ENCODE assay signal across 18 cellular contexts in the genomic region with DNA sequence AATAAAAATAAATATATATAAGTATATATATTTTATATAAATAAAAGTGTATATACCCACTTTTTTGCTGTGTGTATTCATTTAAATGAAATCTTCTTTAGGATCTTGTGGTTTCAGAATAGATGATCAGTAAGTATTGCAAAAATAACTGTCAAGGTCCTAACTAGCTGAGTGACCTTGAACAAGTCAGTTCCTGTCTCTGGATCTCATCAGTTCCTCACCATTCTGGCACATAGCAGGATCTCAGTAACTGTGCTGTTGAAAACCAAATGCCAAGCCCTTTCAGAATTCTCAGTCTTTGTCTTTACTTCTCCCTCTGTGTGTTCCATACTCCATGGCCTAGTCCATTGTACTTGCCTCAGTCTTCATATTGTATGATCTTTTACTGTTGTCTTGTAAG.
DNase-seq lines count a peak whose midpoint lies in the region; ATAC-seq and TF ChIP-seq lines count a peak whose summit lies in the region.
"Had no signal": no experiment of that assay in that cellular context is flagged by ENCODE, and none has a peak within 500 bp of the region (broad histone marks: within the 10 kb centered on the region; RNA-seq: fewer than 3 reads in every experiment).

No MANE protein-coding gene starts in this region.

- CTCF ChIA-PET in activated B cell treated with CpG ODN at 0.5 μM for 24 hours (lab: Charles Lee): interaction anchor here (1.1 kb wide), 2 partner anchors 15 to 143 kb away, joined by 3 read pairs; no protein-coding TSS in a partner anchor

- peaks cover 70% of the 10 kb centered on the region for H3K4me1 Mint-ChIP-seq in activated B cell treated with CpG ODN at 0.5 μM for 24 hours
- H3K4me1 Mint-ChIP-seq in stimulated activated memory B cell treated with anti-CD40 and anti-IgM and Interleukin-4, amounts not matched to agents 10 μg/mL and 1 μg/mL and 100 μg/mL, for 72 hours: peaks cover 60% of the 10 kb centered on the region

- no peak overlapping the region for H3K4me3 ChIP-seq in NB4 (ENCODE audit: low read depth, low read length)
- H3K4me3 ChIP-seq in body of pancreas: no peak overlapping the region
- H3K4me3 ChIP-seq: MG63, Peyer's patch had no signal

- peak overlapping the region; percentile 5 for H3K27ac Mint-ChIP-seq in activated B cell treated with CpG ODN at 0.5 μM for 24 hours
- peak overlapping the region; percentile 100 for H3K27ac Mint-ChIP-seq in stimulated activated memory B cell treated with anti-CD40 and anti-IgM and Interleukin-4, amounts not matched to agents 10 μg/mL and 1 μg/mL and 100 μg/mL, for 72 hours

- H3K4me1 ChIP-seq in body of pancreas: no peaks in the 10 kb centered on the region
- H3K4me1 ChIP-seq: BE2C had no signal

- no peak overlapping the region for H3K4me3 Mint-ChIP-seq in activated B cell treated with CpG ODN at 0.5 μM for 24 hours
- H3K4me3 Mint-ChIP-seq in stimulated activated memory B cell treated with anti-CD40 and anti-IgM and Interleukin-4, amounts not matched to agents 10 μg/mL and 1 μg/mL and 100 μg/mL, for 72 hours: no peak overlapping the region

- H3K9me3 ChIP-seq in body of pancreas: no peaks in the 10 kb centered on the region
- H3K9me3 ChIP-seq: BE2C, MG63, Peyer's patch had no signal

- no peak for TF ChIP-seq CTCF in NB4 (IDR thresholded peaks at IDR 0.05; ENCODE audit: low read depth, low read length)
- no peak for TF ChIP-seq CTCF in activated B cell treated with CpG ODN at 0.5 μM for 24 hours (IDR thresholded peaks at IDR 0.05)
- TF ChIP-seq CTCF in body of pancreas (IDR thresholded peaks at IDR 0.05): no peak

- intact Hi-C loops in activated B cell treated with CpG ODN at 0.5 μM for 24 hours (cut with micrococcal nuclease) (no loop called here), body of pancreas (cut with DNase I) (no loop called here)

- no peaks in the 10 kb centered on the region for H3K36me3 Mint-ChIP-seq in activated B cell treated with CpG ODN at 0.5 μM for 24 hours (ENCODE audit: low read depth)
- H3K36me3 Mint-ChIP-seq in stimulated activated memory B cell treated with anti-CD40 and anti-IgM and Interleukin-4, amounts not matched to agents 10 μg/mL and 1 μg/mL and 100 μg/mL, for 72 hours: no peaks in the 10 kb centered on the region

- POLR2A ChIA-PET in activated B cell treated with CpG ODN at 0.5 μM for 24 hours (lab: Charles Lee): interaction anchor here (0.5 to 1.9 kb wide), 4 partner anchors 12 to 232 kb away, joined by 3 to 8 read pairs (median 6); no protein-coding TSS in a partner anchor

- no peaks in the 10 kb centered on the region for H3K27me3 ChIP-seq in body of pancreas
- H3K27me3 ChIP-seq: BE2C, Peyer's patch had no signal

- no peak overlapping the region for H3K27ac ChIP-seq in body of pancreas

- peaks cover 8% of the 10 kb centered on the region for H3K9me3 Mint-ChIP-seq in activated B cell treated with CpG ODN at 0.5 μM for 24 hours
- peaks cover 7% of the 10 kb centered on the region for H3K9me3 Mint-ChIP-seq in stimulated activated memory B cell treated with anti-CD40 and anti-IgM and Interleukin-4, amounts not matched to agents 10 μg/mL and 1 μg/mL and 100 μg/mL, for 72 hours

- no peaks in the 10 kb centered on the region for H3K36me3 ChIP-seq in body of pancreas (replicated peaks in 1 of 2; ENCODE audit: insufficient read depth in 1 of 2, low read depth in 2 of 2)
- H3K36me3 ChIP-seq: BE2C, MG63, Peyer's patch had no signal

- peak; percentile 43 for DNase-seq in CD1c-positive myeloid dendritic cell (ENCODE audit: extremely low spot score)
- peak; percentile 79 for DNase-seq in NB4 (ENCODE audit: low read depth)
- DNase-seq in activated B cell treated with CpG ODN at 0.5 μM for 24 hours: no peak
- no peak for DNase-seq in body of pancreas
- no peak for DNase-seq in activated CD8-positive, alpha-beta memory T cell treated with anti-CD3 and anti-CD28 coated beads, Interleukin-2, amount 50 U/mL, for 48 hours
- DNase-seq: ACHN; BE2C; EL; MG63; NCI-H1436 treated with DMSO at 0.1 percent for 48 hours; NCI-H345; NCI-H69; NK-92 treated with Interleukin-12 subunit alpha and Interleukin-12 subunit beta, amount 100 ng/mL, for 24 hours; Peyer's patch; Right ventricle myocardium superior had no signal

- ATAC-seq in activated B cell treated with CpG ODN at 0.5 μM for 24 hours (ENCODE audit: low read depth): no peak
- no peak for ATAC-seq in stimulated activated memory B cell treated with anti-CD40 and anti-IgM and Interleukin-4, amounts not matched to agents 10 μg/mL and 1 μg/mL and 100 μg/mL, for 72 hours
- no peak for ATAC-seq in body of pancreas
- no peak for ATAC-seq in GM18505 (IDR thresholded peaks at IDR 0.05; ENCODE audit: unreplicated experiment)
- ATAC-seq: HepG2 had no signal

- TF ChIP-seq POLR2A in NB4 (IDR thresholded peaks at IDR 0.05; ENCODE audit: extremely low read depth, insufficient read length): no peak
- TF ChIP-seq POLR2A in body of pancreas (IDR thresholded peaks at IDR 0.05): no peak
- TF ChIP-seq POLR2A in GM18505 (IDR thresholded peaks at IDR 0.05; ENCODE audit: borderline replicate concordance, extremely low read depth, insufficient read depth, insufficient read length): no peak

- no peaks in the 10 kb centered on the region for H3K27me3 Mint-ChIP-seq in activated B cell treated with CpG ODN at 0.5 μM for 24 hours
- H3K27me3 Mint-ChIP-seq in stimulated activated memory B cell treated with anti-CD40 and anti-IgM and Interleukin-4, amounts not matched to agents 10 μg/mL and 1 μg/mL and 100 μg/mL, for 72 hours: no peaks in the 10 kb centered on the region

Comparison
In these comparisons a context has a peak if more than half of its experiments do, and no peak if none do; other contexts are left out.
1. DNase-seq: peak in CD1c-positive myeloid dendritic cell (single experiment) and NB4 (single experiment); none in activated B cell treated with CpG ODN at 0.5 μM for 24 hours (single experiment), body of pancreas (0 of 4) and activated CD8-positive, alpha-beta memory T cell treated with anti-CD3 and anti-CD28 coated beads, Interleukin-2, amount 50 U/mL, for 48 hours (single experiment).